36 cellular contexts compared by ENCODE assay signal in the genomic region with DNA sequence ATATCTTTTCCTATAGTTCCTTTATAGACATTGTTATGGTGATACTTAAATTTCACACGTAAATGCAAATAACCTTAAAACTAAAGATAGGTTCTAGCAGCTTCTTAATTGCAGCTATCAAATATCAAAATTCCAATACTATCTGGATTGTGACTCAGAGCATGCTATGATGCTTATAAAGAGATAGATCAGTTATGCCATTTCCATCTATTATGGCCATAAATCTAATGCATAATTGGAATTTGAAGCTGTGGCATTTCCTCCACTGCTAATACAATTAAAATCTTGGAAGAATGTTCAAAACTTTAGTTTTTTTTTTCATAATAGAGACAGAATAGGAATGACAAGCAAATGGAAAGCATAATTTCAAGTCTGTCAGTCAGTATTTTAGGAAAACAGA.
"Had no signal": no experiment of that assay in that cellular context is flagged by ENCODE, and none has a peak within 500 bp of the region (broad histone marks: within the 10 kb centered on the region; RNA-seq: fewer than 3 reads in every experiment).

No MANE protein-coding gene starts in this region.

- H3K4me3 Mint-ChIP-seq: activated B cell treated with CpG ODN at 0.5 μM for 24 hours; activated CD8-positive, alpha-beta memory T cell treated with anti-CD3 and anti-CD28 coated beads, Interleukin-2, amount 10 ng/mL, durations not matched to agents 7 days and 5 days; activated CD8-positive, alpha-beta T cell treated with anti-CD3 and anti-CD28 coated beads for 36 hours; activated naive CD4-positive, alpha-beta T cell treated with anti-CD3 and anti-CD28 coated beads for 36 hours; activated naive CD4-positive, alpha-beta T cell treated with anti-CD3 and anti-CD28 coated beads, Interleukin-2, amount 50 U/mL, for 24 hours; activated naive CD8-positive, alpha-beta T cell treated with anti-CD3 and anti-CD28 coated beads for 36 hours; activated naive CD8-positive, alpha-beta T cell treated with anti-CD3 and anti-CD28 coated beads, Interleukin-2, amount 50 U/mL, for 24 hours; activated T-helper 1 cell treated with anti-CD3 and anti-CD28 coated beads, Interleukin-12 subunit alpha, Interleukin-12 subunit beta, Interleukin-2, Interleukin-4 antibody, amounts not matched to agents 30 ng/mL and 10 ng/mL and 1 ng/mL, durations not matched to agents 14 hours and 24 hours and 36 hours; brain; T-helper 17 cell; T-helper 2 cell treated with Interferon-gamma antibody and Interleukin-4, amounts not matched to agents 5 μg/mL and 100 μg/mL, for 36 hours had no signal

- H3K9me3 ChIP-seq: adrenal gland, breast epithelium, colonic mucosa, esophagus squamous epithelium, gastroesophageal sphincter, heart right ventricle had no signal

- ATAC-seq: activated CD4-positive, CD25-positive, alpha-beta regulatory T cell treated with anti-CD3 and anti-CD28 coated beads, Interleukin-2, amount 50 U/mL, for 24 hours; activated CD8-positive, alpha-beta memory T cell treated with anti-CD3 and anti-CD28 coated beads, Interleukin-2, amount 10 ng/mL, durations not matched to agents 7 days and 5 days; activated CD8-positive, alpha-beta T cell treated with anti-CD3 and anti-CD28 coated beads for 36 hours; activated naive CD8-positive, alpha-beta T cell treated with anti-CD3 and anti-CD28 coated beads, Interleukin-2, amount 50 U/mL, for 24 hours; gastroesophageal sphincter; heart right ventricle; T-helper 17 cell had no signal

- H3K4me1 ChIP-seq: adrenal gland, breast epithelium, colonic mucosa, heart right ventricle had no signal

- H3K4me3 ChIP-seq: adrenal gland, breast epithelium, cardiac muscle cell, colonic mucosa, esophagus squamous epithelium, gastroesophageal sphincter, heart right ventricle had no signal

- H3K27ac Mint-ChIP-seq: activated B cell treated with CpG ODN at 0.5 μM for 24 hours; activated CD8-positive, alpha-beta memory T cell treated with anti-CD3 and anti-CD28 coated beads, Interleukin-2, amount 10 ng/mL, durations not matched to agents 7 days and 5 days; activated CD8-positive, alpha-beta T cell treated with anti-CD3 and anti-CD28 coated beads for 36 hours; activated naive CD4-positive, alpha-beta T cell treated with anti-CD3 and anti-CD28 coated beads for 36 hours; activated naive CD4-positive, alpha-beta T cell treated with anti-CD3 and anti-CD28 coated beads, Interleukin-2, amount 50 U/mL, for 24 hours; activated naive CD8-positive, alpha-beta T cell treated with anti-CD3 and anti-CD28 coated beads for 36 hours; activated naive CD8-positive, alpha-beta T cell treated with anti-CD3 and anti-CD28 coated beads, Interleukin-2, amount 50 U/mL, for 24 hours; activated T-helper 1 cell treated with anti-CD3 and anti-CD28 coated beads, Interleukin-12 subunit alpha, Interleukin-12 subunit beta, Interleukin-2, Interleukin-4 antibody, amounts not matched to agents 30 ng/mL and 10 ng/mL and 1 ng/mL, durations not matched to agents 14 hours and 24 hours and 36 hours; activated T-helper 2 cell treated with anti-CD3 and anti-CD28 coated beads, Interferon-gamma antibody, Interleukin-2, Interleukin-4, amounts not matched to agents 10 μg/mL and 5 μg/mL and 100 μg/mL, durations not matched to agents 14 hours and 24 hours and 36 hours; brain; T-helper 17 cell; T-helper 2 cell treated with Interferon-gamma antibody and Interleukin-4, amounts not matched to agents 5 μg/mL and 100 μg/mL, for 36 hours had no signal

- H3K36me3 ChIP-seq: adrenal gland, breast epithelium, cardiac muscle cell, colonic mucosa, esophagus squamous epithelium, gastroesophageal sphincter, heart right ventricle, WERI-Rb-1 had no signal

- H3K9me3 Mint-ChIP-seq: activated B cell treated with CpG ODN at 0.5 μM for 24 hours; activated CD8-positive, alpha-beta T cell treated with anti-CD3 and anti-CD28 coated beads for 36 hours; activated naive CD4-positive, alpha-beta T cell treated with anti-CD3 and anti-CD28 coated beads for 36 hours; activated naive CD4-positive, alpha-beta T cell treated with anti-CD3 and anti-CD28 coated beads, Interleukin-2, amount 50 U/mL, for 24 hours; activated naive CD8-positive, alpha-beta T cell treated with anti-CD3 and anti-CD28 coated beads for 36 hours; activated naive CD8-positive, alpha-beta T cell treated with anti-CD3 and anti-CD28 coated beads, Interleukin-2, amount 50 U/mL, for 24 hours; activated T-helper 1 cell treated with anti-CD3 and anti-CD28 coated beads, Interleukin-12 subunit alpha, Interleukin-12 subunit beta, Interleukin-2, Interleukin-4 antibody, amounts not matched to agents 30 ng/mL and 10 ng/mL and 1 ng/mL, durations not matched to agents 14 hours and 24 hours and 36 hours; activated T-helper 2 cell treated with anti-CD3 and anti-CD28 coated beads, Interferon-gamma antibody, Interleukin-2, Interleukin-4, amounts not matched to agents 10 μg/mL and 5 μg/mL and 100 μg/mL, durations not matched to agents 14 hours and 24 hours and 36 hours; brain; T-helper 2 cell treated with Interferon-gamma antibody and Interleukin-4, amounts not matched to agents 5 μg/mL and 100 μg/mL, for 36 hours had no signal

- H3K27ac ChIP-seq: adrenal gland, breast epithelium, cardiac muscle cell, colonic mucosa, epithelial cell of prostate, esophagus squamous epithelium, gastroesophageal sphincter, heart right ventricle, WERI-Rb-1 had no signal

- DNase-seq: activated B cell treated with CpG ODN at 0.5 μM for 24 hours; activated CD4-positive, alpha-beta T cell treated with anti-CD3 and anti-CD28 coated beads for 48 hours; activated CD4-positive, alpha-beta T cell treated with anti-CD3 and anti-CD28 coated beads, Interleukin-2, amount 50 U/mL, for 1 hour; activated CD4-positive, alpha-beta T cell treated with anti-CD3 and anti-CD28 coated beads, Interleukin-2, amount 50 U/mL, for 48 hours; activated CD8-positive, alpha-beta memory T cell treated with anti-CD3 and anti-CD28 coated beads, Interleukin-2, amount 10 ng/mL, durations not matched to agents 7 days and 5 days; activated CD8-positive, alpha-beta memory T cell treated with anti-CD3 and anti-CD28 coated beads, Interleukin-2, amount 50 U/mL, for 4 hours; activated CD8-positive, alpha-beta T cell treated with anti-CD3 and anti-CD28 coated beads for 36 hours; activated effector memory CD4-positive, alpha-beta T cell treated with anti-CD3 and anti-CD28 coated beads, Interleukin-2, amount 50 U/mL, for 16 hours; activated naive CD4-positive, alpha-beta T cell treated with anti-CD3 and anti-CD28 coated beads for 36 hours; activated naive CD8-positive, alpha-beta T cell treated with anti-CD3 and anti-CD28 coated beads for 36 hours; activated naive CD8-positive, alpha-beta T cell treated with anti-CD3 and anti-CD28 coated beads, Interleukin-2, amount 50 U/mL, for 24 hours; activated T-cell treated with anti-CD3 and anti-CD28 coated beads, Interleukin-2, amount 50 U/mL, for 1 hour; activated T-cell treated with anti-CD3 and anti-CD28 coated beads, Interleukin-2, amount 50 U/mL, for 48 hours; adrenal gland; amygdala; aorta; central memory CD4-positive, alpha-beta T cell; cerebellar nuclear complex; colonic mucosa; effector CD8-positive, alpha-beta T cell; esophagus squamous epithelium; foreskin melanocyte; heart right ventricle; T-helper 17 cell; T1000; WERI-Rb-1 had no signal

- H3K4me1 Mint-ChIP-seq: activated B cell treated with CpG ODN at 0.5 μM for 24 hours; activated CD8-positive, alpha-beta memory T cell treated with anti-CD3 and anti-CD28 coated beads, Interleukin-2, amount 10 ng/mL, durations not matched to agents 7 days and 5 days; activated naive CD4-positive, alpha-beta T cell treated with anti-CD3 and anti-CD28 coated beads, Interleukin-2, amount 50 U/mL, for 24 hours; activated naive CD8-positive, alpha-beta T cell treated with anti-CD3 and anti-CD28 coated beads for 36 hours; activated naive CD8-positive, alpha-beta T cell treated with anti-CD3 and anti-CD28 coated beads, Interleukin-2, amount 50 U/mL, for 24 hours; brain; T-helper 17 cell had no signal

- H3K36me3 Mint-ChIP-seq: activated CD8-positive, alpha-beta memory T cell treated with anti-CD3 and anti-CD28 coated beads, Interleukin-2, amount 10 ng/mL, durations not matched to agents 7 days and 5 days; activated naive CD4-positive, alpha-beta T cell treated with anti-CD3 and anti-CD28 coated beads, Interleukin-2, amount 50 U/mL, for 24 hours; activated naive CD8-positive, alpha-beta T cell treated with anti-CD3 and anti-CD28 coated beads for 36 hours; brain had no signal

- H3K27me3 ChIP-seq: adrenal gland, breast epithelium, cardiac muscle cell, colonic mucosa, esophagus squamous epithelium, gastroesophageal sphincter, heart right ventricle had no signal

- H3K27me3 Mint-ChIP-seq: activated B cell treated with CpG ODN at 0.5 μM for 24 hours; activated CD8-positive, alpha-beta memory T cell treated with anti-CD3 and anti-CD28 coated beads, Interleukin-2, amount 10 ng/mL, durations not matched to agents 7 days and 5 days; activated CD8-positive, alpha-beta T cell treated with anti-CD3 and anti-CD28 coated beads for 36 hours; activated naive CD4-positive, alpha-beta T cell treated with anti-CD3 and anti-CD28 coated beads, Interleukin-2, amount 50 U/mL, for 24 hours; activated naive CD8-positive, alpha-beta T cell treated with anti-CD3 and anti-CD28 coated beads for 36 hours; activated naive CD8-positive, alpha-beta T cell treated with anti-CD3 and anti-CD28 coated beads, Interleukin-2, amount 50 U/mL, for 24 hours had no signal
